Comparison of ENCODE assay signal across 16 cellular contexts in genomic region chr2:106561356-106561755, GRCh38.
DNase-seq lines count a peak whose midpoint lies in the region; ATAC-seq and TF ChIP-seq lines count a peak whose summit lies in the region.
"Had no signal": no experiment of that assay in that cellular context is flagged by ENCODE, and none has a peak within 500 bp of the region (broad histone marks: within the 10 kb centered on the region; RNA-seq: fewer than 3 reads in every experiment).

No MANE protein-coding gene starts in this region.

- H3K27me3 ChIP-seq in left ventricle myocardium inferior (ENCODE audit: low read depth) (no peaks in the 10 kb centered on the region), sigmoid colon (no peaks in the 10 kb centered on the region), colonic mucosa (no peaks in the 10 kb centered on the region), breast epithelium (no peaks in the 10 kb centered on the region)

- WGBS in sigmoid colon, 2 donors = 49 to 60% methylated on average over 8 of the region's 8 CpGs

- peaks cover 4 to 10% of the 10 kb centered on the region in 2 donors for H3K27me3 Mint-ChIP-seq in T-cell

- H3K4me1 ChIP-seq in left ventricle myocardium inferior = peaks cover 35% of the 10 kb centered on the region
- peaks cover 0 to 73% (median 57%) of the 10 kb centered on the region in 4 donors for H3K4me1 ChIP-seq in sigmoid colon
- no peaks in the 10 kb centered on the region for H3K4me1 ChIP-seq in colonic mucosa
- H3K4me1 ChIP-seq in breast epithelium = peaks cover 0 to 13% of the 10 kb centered on the region in 2 donors

- peaks cover 0 to 7% (median 3%) of the 10 kb centered on the region in 3 donors for H3K9me3 Mint-ChIP-seq in T-cell
- H3K9me3 Mint-ChIP-seq: central memory CD8-positive, alpha-beta T cell had no signal

- H3K27ac ChIP-seq in left ventricle myocardium inferior (replicated peaks) (peak overlapping the region; percentile 73), sigmoid colon (peak overlapping the region; percentile 34 to 68 (median 62)), colonic mucosa (no peak overlapping the region), breast epithelium (peak overlapping the region in 1 of 2 donors; percentile 39)

- H3K4me3 Mint-ChIP-seq in T-cell = no peak overlapping the region
- H3K4me3 Mint-ChIP-seq: activated CD8-positive, alpha-beta T cell treated with anti-CD3 and anti-CD28 coated beads for 36 hours; central memory CD8-positive, alpha-beta T cell had no signal

- DNase-seq in NCI-H1105 (lab: John Stamatoyannopoulos, UW) = peak; percentile 58
- peak; percentile 26 for DNase-seq in NCI-H69 (lab: John Stamatoyannopoulos, UW)
- DNase-seq in left ventricle myocardium inferior = peak; percentile 69
- DNase-seq in sigmoid colon = peak; percentile 65
- no peak for DNase-seq in T-cell
- no peak for DNase-seq in colonic mucosa
- no peak for DNase-seq in DMS79 (lab: John Stamatoyannopoulos, UW)
- no peak for DNase-seq in breast epithelium (ENCODE audit: low spot score in 2 of 2)
- DNase-seq: activated CD8-positive, alpha-beta T cell treated with anti-CD3 and anti-CD28 coated beads for 36 hours; HCEC 1CT; mesendoderm; NCI-H187 treated with DMSO at 0.1 percent for 48 hours; RPMI8226; stimulated activated CD4-positive, alpha-beta T cell treated with anti-CD3 and anti-CD28 coated beads, Interleukin-2, amount 100 ng/mL, for 48 hours; T-helper 1 cell had no signal

- TF ChIP-seq EP300 in sigmoid colon (IDR thresholded peaks at IDR 0.05) = no peak

- H3K4me3 ChIP-seq in left ventricle myocardium inferior = no peak overlapping the region
- no peak overlapping the region for H3K4me3 ChIP-seq in sigmoid colon
- no peak overlapping the region for H3K4me3 ChIP-seq in colonic mucosa
- no peak overlapping the region for H3K4me3 ChIP-seq in breast epithelium

- H3K36me3 ChIP-seq in left ventricle myocardium inferior (no peaks in the 10 kb centered on the region), sigmoid colon (no peaks in the 10 kb centered on the region), colonic mucosa (no peaks in the 10 kb centered on the region), breast epithelium (no peaks in the 10 kb centered on the region)

- CTCF ChIA-PET in T-cell (lab: Charles Lee) = no interaction called here

- intact Hi-C loops in left ventricle myocardium inferior (cut with micrococcal nuclease) (no loop called here), sigmoid colon (cut with DNase I) (no loop called here), colonic mucosa (cut with DNase I) (no loop called here), breast epithelium (cut with DNase I; ENCODE audit: low total_unique reads) (no loop called here)

- H3K36me3 Mint-ChIP-seq in T-cell = peaks cover 7% of the 10 kb centered on the region

- H3K9ac ChIP-seq in colonic mucosa (ENCODE audit: low read depth in 2 of 2, low read length in 2 of 2) = no peak overlapping the region

- TF ChIP-seq CTCF in left ventricle myocardium inferior (IDR thresholded peaks at IDR 0.05; ENCODE audit: borderline replicate concordance) (no peak), sigmoid colon (IDR thresholded peaks at IDR 0.05) (no peak), colonic mucosa (IDR thresholded peaks at IDR 0.05) (no peak), breast epithelium (IDR thresholded peaks at IDR 0.05) (no peak)

- H3K27ac Mint-ChIP-seq in T-cell = no peak overlapping the region
- H3K27ac Mint-ChIP-seq: activated CD8-positive, alpha-beta T cell treated with anti-CD3 and anti-CD28 coated beads for 36 hours had no signal

- POLR2A ChIA-PET in T-cell (lab: Charles Lee) = no interaction called here

- no peak for TF ChIP-seq POLR2A in sigmoid colon (IDR thresholded peaks at IDR 0.05)
- TF ChIP-seq POLR2A in breast epithelium (IDR thresholded peaks at IDR 0.05) = no peak

- H3K4me1 Mint-ChIP-seq in T-cell = peaks cover 28 to 36% (median 31%) of the 10 kb centered on the region in 3 donors
- H3K4me1 Mint-ChIP-seq: central memory CD8-positive, alpha-beta T cell had no signal

- H3K9me3 ChIP-seq in left ventricle myocardium inferior (replicated peaks) (no peaks in the 10 kb centered on the region), sigmoid colon (no peaks in the 10 kb centered on the region), colonic mucosa (no peaks in the 10 kb centered on the region), breast epithelium (no peaks in the 10 kb centered on the region)

- no peak for ATAC-seq in T-cell (replicated peaks in 1 of 4)
- ATAC-seq: activated CD8-positive, alpha-beta T cell treated with anti-CD3 and anti-CD28 coated beads for 36 hours had no signal

Comparison
In these comparisons a context has a peak if more than half of its experiments do, and no peak if none do; other contexts are left out.
1. DNase-seq: peak in NCI-H1105 (single experiment), NCI-H69 (single experiment), left ventricle myocardium inferior (single experiment) and sigmoid colon (single experiment); none in T-cell (0 of 34), colonic mucosa (single experiment), DMS79 (single experiment) and breast epithelium (0 of 2).